8 cellular contexts compared by ENCODE assay signal in genomic region chr10:114172776-114173555, GRCh38. TPM values are rescaled to one million over a fixed set of nuclear protein-coding genes. Genes with fewer than 3 reads are reported as not detected.
DNase-seq lines count a peak whose midpoint lies in the region; ATAC-seq and TF ChIP-seq lines count a peak whose summit lies in the region.

No MANE protein-coding gene starts in this region.

- ATAC-seq in mucosa of descending colon, result no peak
- no peak for ATAC-seq in GM18511 (IDR thresholded peaks at IDR 0.05; ENCODE audit: unreplicated experiment)

- intact Hi-C loops in mucosa of descending colon (cut with DNase I, micrococcal nuclease), result no loop called here

- no peak overlapping the region for H3K27ac ChIP-seq in Karpas-422 (ENCODE audit: low read length)

- H3K4me1 ChIP-seq in BE2C (no peaks in the 10 kb centered on the region), Karpas-422 (ENCODE audit: low read length) (peaks cover 24% of the 10 kb centered on the region), mucosa of descending colon (ENCODE audit: low read depth) (peaks cover 10% of the 10 kb centered on the region)

- peaks cover 58% of the 10 kb centered on the region for H3K79me2 ChIP-seq in Karpas-422 (ENCODE audit: low read length)

- 0 out of 2 replicates have a peak overlapping the region, but pooled peaks have one; percentile 97 for H2AFZ ChIP-seq in Karpas-422 (ENCODE audit: low read length)

- no peaks in the 10 kb centered on the region; the same call in 1 of the 2 replicates for H3K9me3 ChIP-seq in BE2C
- H3K9me3 ChIP-seq in Karpas-422 (ENCODE audit: low read length), result peaks cover 4% of the 10 kb centered on the region; the same call in 1 of the 2 replicates
- peaks cover 12% of the 10 kb centered on the region for H3K9me3 ChIP-seq in mucosa of descending colon

- no peaks in the 10 kb centered on the region for H3K36me3 ChIP-seq in BE2C
- H3K36me3 ChIP-seq in Karpas-422 (ENCODE audit: insufficient read depth, low read length), result peaks cover 20% of the 10 kb centered on the region
- no peaks in the 10 kb centered on the region for H3K36me3 ChIP-seq in mucosa of descending colon (ENCODE audit: low read depth)

- H3K9me2 ChIP-seq in Karpas-422 (replicated peaks; ENCODE audit: insufficient read depth, low read length), result no peaks in the 10 kb centered on the region

- no peak for TF ChIP-seq CTCF in BE2C (IDR thresholded peaks at IDR 0.05; ENCODE audit: low read depth, low read length)
- TF ChIP-seq CTCF in mucosa of descending colon (IDR thresholded peaks at IDR 0.05), result no peak

- no peaks in the 10 kb centered on the region for H4K20me1 ChIP-seq in Karpas-422 (ENCODE audit: insufficient read depth, low read depth, low read length)

- H3K4me3 ChIP-seq in BE2C (ENCODE audit: low read depth, low read length) (peak overlapping the region; percentile 81), Karpas-422 (ENCODE audit: low read length) (peak overlapping the region; percentile 95), mucosa of descending colon (peak overlapping the region; percentile 92)

- DNase-seq in BE2C, result no peak
- no peak for DNase-seq in Karpas-422
- peak; percentile 48 for DNase-seq in cerebellar cortex (ENCODE audit: low spot score)
- no peak for DNase-seq in mucosa of descending colon
- DNase-seq in NCI-H82 treated with DMSO at 0.1 percent for 48 hours (lab: John Stamatoyannopoulos, UW; ENCODE audit: unreplicated experiment), result no peak
- no peak for DNase-seq in activated effector memory CD4-positive, alpha-beta T cell treated with Interleukin-2 at 50 U/mL for 16 hours
- no peak for DNase-seq in NCI-H146 (lab: John Stamatoyannopoulos, UW)

- peak overlapping the region; percentile 97 for H3K4me2 ChIP-seq in Karpas-422 (ENCODE audit: low read depth, low read length, poor library complexity, severe bottlenecking)

- H3K9ac ChIP-seq in Karpas-422 (ENCODE audit: low read length), result peak overlapping the region; percentile 87

- H3K27me3 ChIP-seq in BE2C, result no peaks in the 10 kb centered on the region
- no peaks in the 10 kb centered on the region for H3K27me3 ChIP-seq in Karpas-422 (ENCODE audit: low read length)

RNA-seq across cellular contexts. Expression of gene CCDC186, which starts 1.0 kb away (rescaled TPM):
- 2.3 TPM for polyA plus RNA-seq in BE2C (2012; ENCODE audit: insufficient read depth, insufficient read length, low read depth)
- total RNA-seq in Karpas-422 (2014; rRNA removed; shearing (Covaris generic); ENCODE audit: low replicate concordance), result 14.6 and 24.2 TPM in 2 replicates
- total RNA-seq in mucosa of descending colon, result 10 to 100 TPM; 36.4 to 54.8 (median 53.6) TPM

RNA-seq across cellular contexts. Expression of gene TDRD1, which starts 6.2 kb away (rescaled TPM):
- 6.3 TPM for polyA plus RNA-seq in BE2C (2012; ENCODE audit: insufficient read depth, insufficient read length, low read depth)
- not detected in 2 replicates for total RNA-seq in Karpas-422 (2014; rRNA removed; shearing (Covaris generic); ENCODE audit: low replicate concordance)
- total RNA-seq in mucosa of descending colon, result 1 to 10 TPM in 1 of 3 donors, under 1 TPM in 2; 0.06 to 1.7 (median 0.09) TPM
